11 cellular contexts compared by ENCODE assay signal in genomic region chr11:116890193-116890592, GRCh38. TPM values are rescaled to one million over a fixed set of nuclear protein-coding genes. Genes with fewer than 3 reads are reported as not detected.
A peak's percentile ranks its signal among the peaks of the same experiment; 100 is the strongest.
DNase-seq lines count a peak whose midpoint lies in the region; ATAC-seq, FAIRE-seq and TF ChIP-seq lines count a peak whose summit lies in the region.
"Had no signal": no experiment of that assay in that cellular context is flagged by ENCODE, and none has a peak within 500 bp of the region (broad histone marks: within the 10 kb centered on the region; RNA-seq: fewer than 3 reads in every experiment).

No MANE protein-coding gene starts in this region.

- H3K4me3 ChIP-seq in psoas muscle (no peak overlapping the region), heart left ventricle (no peak overlapping the region)

- ATAC-seq in GM19452 (IDR thresholded peaks at IDR 0.05; ENCODE audit: unreplicated experiment) (peak; percentile 80), HG03342 (IDR thresholded peaks at IDR 0.05; ENCODE audit: unreplicated experiment) (peak; percentile 82), psoas muscle (no peak), heart left ventricle (no peak)

- H3K27me3 ChIP-seq in psoas muscle (ENCODE audit: insufficient read depth in 3 of 3, low read length in 2 of 3) = no peaks in the 10 kb centered on the region
- H3K27me3 ChIP-seq in heart left ventricle = no peaks in the 10 kb centered on the region

- no peak for DNase-seq in GM12892 (ENCODE audit: insufficient read length)
- DNase-seq in dermis blood vessel endothelial cell = peak; percentile 61
- no peak for DNase-seq in psoas muscle
- no peak for DNase-seq in CD14-positive monocyte (ENCODE audit: low spot score)
- DNase-seq in NCI-H128 (lab: John Stamatoyannopoulos, UW; ENCODE audit: unreplicated experiment) = no peak
- no peak for DNase-seq in heart left ventricle
- DNase-seq: aorta, NCI-H1436, SW 1271 had no signal

- peak overlapping the region in 1 of 7 donors; percentile 59 for H3K27ac Mint-ChIP-seq in CD14-positive monocyte

- FAIRE-seq in GM12892 (lab: Jason Lieb, UNC) = peak; percentile 71

- no peak for TF ChIP-seq POLR2A in GM12892 (IDR thresholded peaks at IDR 0.05; ENCODE audit: low read depth, low read length)
- TF ChIP-seq POLR2A in heart left ventricle (IDR thresholded peaks at IDR 0.05) = no peak

- H3K27ac ChIP-seq in psoas muscle (no peak overlapping the region), heart left ventricle (no peak overlapping the region)

- H3K36me3 ChIP-seq in psoas muscle (ENCODE audit: insufficient read depth in 1 of 2, low read depth in 1 of 2) (peaks cover 0 to 47% of the 10 kb centered on the region in 2 donors), heart left ventricle (peaks cover 0 to 44% (median 37%) of the 10 kb centered on the region in 9 donors)

- intact Hi-C loops in psoas muscle (cut with DNase I) = no loop called here
- intact Hi-C loops in CD14-positive monocyte (cut with micrococcal nuclease) = no loop called here
- intact Hi-C loops in heart left ventricle (cut with DNase I) = no loop called here

- no peak overlapping the region for H3K4me3 Mint-ChIP-seq in CD14-positive monocyte

- peaks cover 7% of the 10 kb centered on the region for H3K4me1 Mint-ChIP-seq in CD14-positive monocyte

- WGBS in psoas muscle, 3 donors = 77 to 87% (median 86%) methylated on average over 2 of the region's 2 CpGs
- WGBS in heart left ventricle, 4 donors = 71 to 81% (median 74%) methylated on average over 2 of the region's 2 CpGs

- H3K27me3 Mint-ChIP-seq in CD14-positive monocyte (ENCODE audit: low read depth in 3 of 3) = no peaks in the 10 kb centered on the region

- H3K4me1 ChIP-seq in psoas muscle = peaks cover 10% of the 10 kb centered on the region
- H3K4me1 ChIP-seq in heart left ventricle = peaks cover 0 to 36% (median 12%) of the 10 kb centered on the region in 12 donors

- H3K9me3 Mint-ChIP-seq in CD14-positive monocyte = no peaks in the 10 kb centered on the region

- H3K9me3 ChIP-seq in psoas muscle (no peaks in the 10 kb centered on the region), heart left ventricle (no peaks in the 10 kb centered on the region)

- H3K36me3 Mint-ChIP-seq in CD14-positive monocyte = peaks cover 64 to 65% of the 10 kb centered on the region in 2 donors

- TF ChIP-seq CTCF in psoas muscle (IDR thresholded peaks at IDR 0.05) (no peak), CD14-positive monocyte (IDR thresholded peaks at IDR 0.05) (no peak), heart left ventricle (IDR thresholded peaks at IDR 0.05) (no peak)

RNA-seq across cellular contexts. Expression of gene APOA1, which starts 52.8 kb away (rescaled TPM):
- polyA plus RNA-seq in GM12892 (2012; ENCODE audit: missing spikeins) = not detected
- total RNA-seq in dermis blood vessel endothelial cell = 0.17 TPM in 1 of 2 replicates, not detected in the other
- total RNA-seq in psoas muscle = under 1 TPM in 3 of 4 donors, not detected in 1; 0.30 to 0.58 (median 0.30) TPM
- 1 to 10 TPM in 1 of 3 donors, under 1 TPM in 2; 0.44 to 4.9 (median 0.46) TPM for polyA plus RNA-seq in psoas muscle
- polyA plus RNA-seq in CD14-positive monocyte = not detected
- 100 to 1,000 TPM in 2 of 9 donors, 10 to 100 TPM in 6, 1 to 10 TPM in 1; 10.0 to 383 (median 59.3) TPM for total RNA-seq in heart left ventricle
- 100 to 1,000 TPM in 1 of 2 donors, 10 to 100 TPM in 1; 87.7 to 422 TPM for polyA plus RNA-seq in heart left ventricle
- total RNA-seq: aorta had no signal

Comparison
In these comparisons a context has a peak if more than half of its experiments do, and no peak if none do; other contexts are left out.
1. ATAC-seq: peak in GM19452 (single experiment) and HG03342 (single experiment); none in psoas muscle (0 of 4) and heart left ventricle (0 of 4).